Comparison of ENCODE assay signal across 23 cellular contexts in the genomic region with DNA sequence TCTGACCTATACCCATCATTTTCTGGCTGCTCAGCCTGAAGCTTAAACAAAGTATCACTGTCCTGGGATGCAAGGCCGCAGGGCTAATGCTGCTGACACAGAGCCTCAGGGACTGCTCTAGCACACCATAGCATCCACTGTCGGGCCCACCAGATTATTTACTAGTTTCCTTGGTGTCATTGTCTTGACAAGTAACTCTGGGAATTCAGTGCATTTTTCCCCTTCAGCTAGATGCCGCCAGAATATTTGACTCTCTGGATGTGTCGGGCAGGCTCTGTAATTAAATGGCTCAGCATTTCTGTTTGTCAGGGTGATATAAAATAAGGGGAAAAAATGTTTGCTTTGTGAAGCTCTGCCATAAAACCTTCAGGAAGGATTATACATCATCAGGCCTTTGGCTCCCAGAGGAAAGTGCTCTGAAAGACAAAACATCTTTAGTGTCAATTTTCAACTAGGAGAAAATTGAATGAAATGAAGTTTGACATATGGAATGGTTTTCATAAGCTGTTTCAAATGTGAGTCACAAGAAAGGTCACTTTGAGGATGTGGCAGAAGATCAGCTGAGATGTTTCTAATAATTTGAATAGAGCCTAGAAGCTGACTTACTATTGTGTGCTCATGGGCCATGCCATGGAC.
DNase-seq lines count a peak whose midpoint lies in the region; ATAC-seq and TF ChIP-seq lines count a peak whose summit lies in the region.
"Had no signal": no experiment of that assay in that cellular context is flagged by ENCODE, and none has a peak within 500 bp of the region (broad histone marks: within the 10 kb centered on the region; RNA-seq: fewer than 3 reads in every experiment).

No MANE protein-coding gene starts in this region.

- H3K4me1 ChIP-seq in effector memory CD4-positive, alpha-beta T cell (ENCODE audit: control insufficient read depth, insufficient read depth, low read length, poor library complexity, severe bottlenecking), result no peaks in the 10 kb centered on the region
- H3K4me1 ChIP-seq: gastrocnemius medialis had no signal

- peak overlapping the region in 1 of 5 experiments; percentile 0 for H3K4me3 Mint-ChIP-seq in brain
- H3K4me3 Mint-ChIP-seq: activated CD4-positive, alpha-beta memory T cell treated with anti-CD3 and anti-CD28 coated beads, Interleukin-2, amount 10 ng/mL, durations not matched to agents 7 days and 5 days; activated naive CD8-positive, alpha-beta T cell treated with anti-CD3 and anti-CD28 coated beads, Interleukin-2, amount 10 ng/mL, durations not matched to agents 7 days and 5 days; activated T-cell treated with anti-CD3 and anti-CD28 coated beads, Interleukin-2, amount 50 U/mL, for 72 hours; T-helper 1 cell treated with Interleukin-12 subunit alpha and Interleukin-12 subunit beta and Interleukin-4 antibody, amounts not matched to agents 30 μg/mL and 1 μg/mL, for 36 hours had no signal

- H3K4me1 Mint-ChIP-seq in brain, result peaks cover 31% of the 10 kb centered on the region
- H3K4me1 Mint-ChIP-seq: activated CD4-positive, alpha-beta memory T cell treated with anti-CD3 and anti-CD28 coated beads, Interleukin-2, amount 10 ng/mL, durations not matched to agents 7 days and 5 days; activated naive CD8-positive, alpha-beta T cell treated with anti-CD3 and anti-CD28 coated beads, Interleukin-2, amount 10 ng/mL, durations not matched to agents 7 days and 5 days had no signal

- peaks cover 0 to 3% (median 0%) of the 10 kb centered on the region in 5 experiments for H3K9me3 Mint-ChIP-seq in brain
- H3K9me3 Mint-ChIP-seq: activated CD4-positive, alpha-beta memory T cell treated with anti-CD3 and anti-CD28 coated beads, Interleukin-2, amount 10 ng/mL, durations not matched to agents 7 days and 5 days; activated naive CD8-positive, alpha-beta T cell treated with anti-CD3 and anti-CD28 coated beads, Interleukin-2, amount 10 ng/mL, durations not matched to agents 7 days and 5 days; T-helper 1 cell treated with Interleukin-12 subunit alpha and Interleukin-12 subunit beta and Interleukin-4 antibody, amounts not matched to agents 30 μg/mL and 1 μg/mL, for 36 hours had no signal

- H3K36me3 ChIP-seq in effector memory CD4-positive, alpha-beta T cell (ENCODE audit: control insufficient read depth, insufficient read depth, low read length), result no peaks in the 10 kb centered on the region
- H3K36me3 ChIP-seq: BLaER1 treated with 17β-estradiol and CSF1 and Interleukin-3, amounts not matched to agents 10 nM and 100 nM; gastrocnemius medialis had no signal

- H3K9me3 ChIP-seq in effector memory CD4-positive, alpha-beta T cell (ENCODE audit: control insufficient read depth, low read length), result no peaks in the 10 kb centered on the region
- H3K9me3 ChIP-seq: gastrocnemius medialis had no signal

- no peaks in the 10 kb centered on the region for H3K27me3 Mint-ChIP-seq in brain
- H3K27me3 Mint-ChIP-seq: activated CD4-positive, alpha-beta memory T cell treated with anti-CD3 and anti-CD28 coated beads, Interleukin-2, amount 10 ng/mL, durations not matched to agents 7 days and 5 days; activated naive CD8-positive, alpha-beta T cell treated with anti-CD3 and anti-CD28 coated beads, Interleukin-2, amount 10 ng/mL, durations not matched to agents 7 days and 5 days had no signal

- H3K27ac Mint-ChIP-seq in brain, result peak overlapping the region in 3 of 5 experiments; percentile 18 to 38 (median 35)
- H3K27ac Mint-ChIP-seq: activated CD4-positive, alpha-beta memory T cell treated with anti-CD3 and anti-CD28 coated beads, Interleukin-2, amount 10 ng/mL, durations not matched to agents 7 days and 5 days; activated naive CD8-positive, alpha-beta T cell treated with anti-CD3 and anti-CD28 coated beads, Interleukin-2, amount 10 ng/mL, durations not matched to agents 7 days and 5 days; activated T-cell treated with anti-CD3 and anti-CD28 coated beads, Interleukin-2, amount 50 U/mL, for 72 hours; T-helper 1 cell treated with Interleukin-12 subunit alpha and Interleukin-12 subunit beta and Interleukin-4 antibody, amounts not matched to agents 30 μg/mL and 1 μg/mL, for 36 hours had no signal

- H3K27ac ChIP-seq in effector memory CD4-positive, alpha-beta T cell (ENCODE audit: insufficient read depth, low read length, poor library complexity, severe bottlenecking), result no peak overlapping the region
- H3K27ac ChIP-seq: BLaER1 treated with 17β-estradiol and CSF1 and Interleukin-3, amounts not matched to agents 10 nM and 100 nM; gastrocnemius medialis; VCaP had no signal

- DNase-seq in GM04503 (ENCODE audit: low read depth), result peak; percentile 95
- DNase-seq in islet precursor cell, result peak; percentile 91
- DNase-seq in sciatic nerve (ENCODE audit: low spot score), result no peak
- no peak for DNase-seq in effector memory CD4-positive, alpha-beta T cell
- DNase-seq in A172 (ENCODE audit: low spot score), result no peak
- DNase-seq in epidermal melanocyte (ENCODE audit: insufficient read length, low spot score), result no peak
- DNase-seq: activated CD4-positive, alpha-beta memory T cell treated with anti-CD3 and anti-CD28 coated beads, Interleukin-2, amount 10 ng/mL, durations not matched to agents 7 days and 5 days; activated naive CD8-positive, alpha-beta T cell treated with anti-CD3 and anti-CD28 coated beads, Interleukin-2, amount 10 ng/mL, durations not matched to agents 7 days and 5 days; activated T-cell treated with anti-CD3 and anti-CD28 coated beads, Interleukin-2, amount 50 U/mL, for 72 hours; gastrocnemius medialis; GF-D8; Kasumi-1; NCI-H69; OCI-M1; SHP77; small intestine; stimulated activated CD4-positive, alpha-beta T cell treated with anti-CD3 and anti-CD28 coated beads, Interleukin-4, amount 100 ng/mL, for 4 hours had no signal

- no peak for TF ChIP-seq CTCF in brain (conservative IDR thresholded peaks at IDR 0.05)

- ATAC-seq in sciatic nerve, result peak; percentile 39
- no peak for ATAC-seq in GM19351 (IDR thresholded peaks at IDR 0.05; ENCODE audit: unreplicated experiment)
- ATAC-seq: activated T-cell treated with anti-CD3 and anti-CD28 coated beads, Interleukin-2, amount 50 U/mL, for 72 hours; gastrocnemius medialis; left lobe of liver had no signal

- intact Hi-C loops in sciatic nerve (cut with DNase I), result no loop called here

- no peaks in the 10 kb centered on the region for H3K27me3 ChIP-seq in effector memory CD4-positive, alpha-beta T cell (replicated peaks; ENCODE audit: control insufficient read depth, insufficient read depth, low read length, poor library complexity, severe bottlenecking)
- H3K27me3 ChIP-seq: BLaER1 treated with 17β-estradiol and CSF1 and Interleukin-3, amounts not matched to agents 10 nM and 100 nM; gastrocnemius medialis had no signal

- no peak overlapping the region for H3K4me3 ChIP-seq in effector memory CD4-positive, alpha-beta T cell (ENCODE audit: insufficient read depth, low read depth, low read length, poor library complexity, severe bottlenecking)
- H3K4me3 ChIP-seq: BLaER1 treated with 17β-estradiol and CSF1 and Interleukin-3, amounts not matched to agents 10 nM and 100 nM; gastrocnemius medialis had no signal

- H3K36me3 Mint-ChIP-seq in brain, result no peaks in the 10 kb centered on the region
- H3K36me3 Mint-ChIP-seq: activated naive CD8-positive, alpha-beta T cell treated with anti-CD3 and anti-CD28 coated beads, Interleukin-2, amount 10 ng/mL, durations not matched to agents 7 days and 5 days had no signal

Comparison
In these comparisons a context has a peak if more than half of its experiments do, and no peak if none do; other contexts are left out.
1. DNase-seq: peak in GM04503 (single experiment) and islet precursor cell (single experiment); none in sciatic nerve (single experiment), effector memory CD4-positive, alpha-beta T cell (0 of 3), A172 (single experiment) and epidermal melanocyte (single experiment).